In genomic region chr12:65926119-65927004, GRCh38 we compare ENCODE assay signal across 12 cellular contexts.
DNase-seq lines count a peak whose midpoint lies in the region; ATAC-seq and TF ChIP-seq lines count a peak whose summit lies in the region.
"Had no signal": no experiment of that assay in that cellular context is flagged by ENCODE, and none has a peak within 500 bp of the region (broad histone marks: within the 10 kb centered on the region; RNA-seq: fewer than 3 reads in every experiment).

No MANE protein-coding gene starts in this region.

- TF ChIP-seq CTCF in natural killer cell (IDR thresholded peaks at IDR 0.05) = no peak
- TF ChIP-seq CTCF in foreskin fibroblast (IDR thresholded peaks at IDR 0.05; ENCODE audit: low read depth, low read length) = no peak

- peaks cover 2% of the 10 kb centered on the region for H3K36me3 Mint-ChIP-seq in central memory CD8-positive, alpha-beta T cell (ENCODE audit: insufficient read depth)
- no peaks in the 10 kb centered on the region for H3K36me3 Mint-ChIP-seq in natural killer cell
- H3K36me3 Mint-ChIP-seq in stimulated activated effector memory CD8-positive, alpha-beta T cell treated with anti-CD3 and anti-CD28 coated beads, Interleukin-12 subunit alpha, Interleukin-12 subunit beta, amount 100 ng/mL, for 72 hours = no peaks in the 10 kb centered on the region

- peak overlapping the region; percentile 60 for H3K4me3 Mint-ChIP-seq in central memory CD8-positive, alpha-beta T cell
- H3K4me3 Mint-ChIP-seq in natural killer cell = peak overlapping the region; percentile 89
- no peak overlapping the region for H3K4me3 Mint-ChIP-seq in stimulated activated effector memory CD8-positive, alpha-beta T cell treated with anti-CD3 and anti-CD28 coated beads, Interleukin-12 subunit alpha, Interleukin-12 subunit beta, amount 100 ng/mL, for 72 hours

- H3K4me3 ChIP-seq in foreskin fibroblast (ENCODE audit: low read depth in 1 of 2, low read length in 2 of 2) = no peak overlapping the region
- H3K4me3 ChIP-seq: esophagus squamous epithelium, thoracic aorta had no signal

- intact Hi-C loops in natural killer cell (cut with micrococcal nuclease) = loop anchor here (5.0 to 10.0 kb wide), 2 partner anchors 36 to 102 kb away; partner anchors contain the start of gene HMGA2

- H3K9me3 Mint-ChIP-seq in central memory CD8-positive, alpha-beta T cell = no peaks in the 10 kb centered on the region
- H3K9me3 Mint-ChIP-seq in natural killer cell = no peaks in the 10 kb centered on the region
- H3K9me3 Mint-ChIP-seq in stimulated activated effector memory CD8-positive, alpha-beta T cell treated with anti-CD3 and anti-CD28 coated beads, Interleukin-12 subunit alpha, Interleukin-12 subunit beta, amount 100 ng/mL, for 72 hours = no peaks in the 10 kb centered on the region

- H3K27me3 Mint-ChIP-seq in central memory CD8-positive, alpha-beta T cell = no peaks in the 10 kb centered on the region
- H3K27me3 Mint-ChIP-seq in natural killer cell (ENCODE audit: low read depth in 2 of 2) = no peaks in the 10 kb centered on the region

- peaks cover 30% of the 10 kb centered on the region for H3K4me1 Mint-ChIP-seq in central memory CD8-positive, alpha-beta T cell
- peaks cover 70 to 72% of the 10 kb centered on the region in 2 donors for H3K4me1 Mint-ChIP-seq in natural killer cell
- H3K4me1 Mint-ChIP-seq in stimulated activated effector memory CD8-positive, alpha-beta T cell treated with anti-CD3 and anti-CD28 coated beads, Interleukin-12 subunit alpha, Interleukin-12 subunit beta, amount 100 ng/mL, for 72 hours = no peaks in the 10 kb centered on the region

- in situ Hi-C loops in Caki2 (cut with HindIII; ENCODE audit: low pct_unique_long_range_greater_than_20kb, low sequenced_read_pairs) = no loop called here

- DNase-seq in Caki2 (ENCODE audit: low read depth) (peak; percentile 62), natural killer cell (peak; percentile 50), foreskin fibroblast (no peak), SKM-1 treated with dmso at 0.1 percent for 144 hours (lab: John Stamatoyannopoulos, UW; ENCODE audit: unreplicated experiment) (no peak)
- DNase-seq in central memory CD8-positive, alpha-beta T cell (ENCODE audit: low spot score in 2 of 2) = no peak
- DNase-seq in stimulated activated effector memory CD8-positive, alpha-beta T cell treated with anti-CD3 and anti-CD28 coated beads, Interleukin-12 subunit alpha, Interleukin-12 subunit beta, amount 100 ng/mL, for 72 hours (ENCODE audit: low spot score in 2 of 2) = no peak
- DNase-seq: DMS 273 treated with DMSO at 0.1 percent for 48 hours, esophagus squamous epithelium had no signal

- peak; percentile 34 for ATAC-seq in HG03432 (IDR thresholded peaks at IDR 0.05; ENCODE audit: unreplicated experiment)
- ATAC-seq in central memory CD8-positive, alpha-beta T cell (replicated peaks; ENCODE audit: extremely low read depth, poor library complexity, severe bottlenecking) = peak; percentile 76
- peak; percentile 76 to 92 (median 91) for ATAC-seq in natural killer cell
- ATAC-seq in stimulated activated effector memory CD8-positive, alpha-beta T cell treated with anti-CD3 and anti-CD28 coated beads, Interleukin-12 subunit alpha, Interleukin-12 subunit beta, amount 100 ng/mL, for 72 hours = no peak
- no peak for ATAC-seq in esophagus mucosa
- ATAC-seq: activated CD4-positive, CD25-positive, alpha-beta regulatory T cell treated with anti-CD3 and anti-CD28 coated beads, Interleukin-2, amount 50 U/mL, for 24 hours had no signal

- H3K27ac Mint-ChIP-seq in central memory CD8-positive, alpha-beta T cell (ENCODE audit: low read depth) = peak overlapping the region; percentile 14
- H3K27ac Mint-ChIP-seq in natural killer cell = peak overlapping the region; percentile 47 to 89
- H3K27ac Mint-ChIP-seq in stimulated activated effector memory CD8-positive, alpha-beta T cell treated with anti-CD3 and anti-CD28 coated beads, Interleukin-12 subunit alpha, Interleukin-12 subunit beta, amount 100 ng/mL, for 72 hours = no peak overlapping the region

Comparison
In these comparisons a context has a peak if more than half of its experiments do, and no peak if none do; other contexts are left out.
1. DNase-seq: peak in Caki2 (single experiment) and natural killer cell (single experiment); none in central memory CD8-positive, alpha-beta T cell (0 of 2), foreskin fibroblast (0 of 2), stimulated activated effector memory CD8-positive, alpha-beta T cell treated with anti-CD3 and anti-CD28 coated beads, Interleukin-12 subunit alpha, Interleukin-12 subunit beta, amount 100 ng/mL, for 72 hours (0 of 2) and SKM-1 treated with dmso at 0.1 percent for 144 hours (single experiment).
2. ATAC-seq: peak in HG03432 (single experiment), central memory CD8-positive, alpha-beta T cell (single experiment) and natural killer cell (3 of 3); none in stimulated activated effector memory CD8-positive, alpha-beta T cell treated with anti-CD3 and anti-CD28 coated beads, Interleukin-12 subunit alpha, Interleukin-12 subunit beta, amount 100 ng/mL, for 72 hours (single experiment) and esophagus mucosa (single experiment).